26 cellular contexts compared by ENCODE assay signal in the genomic region with DNA sequence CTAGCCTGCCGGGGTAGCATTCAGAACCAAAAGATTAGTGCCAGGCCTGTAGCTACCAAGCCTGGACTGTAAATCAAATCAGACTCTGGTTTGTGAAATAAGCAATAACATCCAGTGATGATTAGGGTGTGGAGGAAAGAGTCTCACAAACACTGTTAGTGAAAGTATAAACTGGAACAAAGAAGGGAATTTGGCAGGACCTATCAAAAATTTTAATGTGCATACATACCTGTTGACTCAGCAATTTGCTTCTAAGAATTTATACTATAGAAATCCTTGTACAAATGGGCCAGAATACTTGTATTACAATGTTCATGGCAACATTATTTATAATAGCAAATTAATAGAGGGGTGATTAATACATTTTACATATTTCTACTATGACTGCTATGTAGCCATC.
"Had no signal": no experiment of that assay in that cellular context is flagged by ENCODE, and none has a peak within 500 bp of the region (broad histone marks: within the 10 kb centered on the region; RNA-seq: fewer than 3 reads in every experiment).

No MANE protein-coding gene starts in this region.

- DNase-seq: hypothalamus; immature natural killer cell; kidney; left ventricle myocardium inferior; midbrain; mucosa of descending colon; naive thymus-derived CD4-positive, alpha-beta T cell; ovary; stimulated activated CD4-positive, alpha-beta T cell treated with anti-CD3 and anti-CD28 coated beads, Interleukin-12 subunit alpha, Interleukin-12 subunit beta, amount 100 ng/mL, for 4 hours; stimulated activated CD4-positive, alpha-beta T cell treated with anti-CD3 and anti-CD28 coated beads, Interleukin-15, amount 100 ng/mL, for 24 hours; stimulated activated CD4-positive, alpha-beta T cell treated with anti-CD3 and anti-CD28 coated beads, Interleukin-2, amount 100 ng/mL, for 24 hours; stimulated activated CD4-positive, alpha-beta T cell treated with anti-CD3 and anti-CD28 coated beads, Interleukin-4, amount 100 ng/mL, for 1 hour; stimulated activated naive B cell treated with anti-CD40 and anti-IgM and Interleukin-4, amounts not matched to agents 10 μg/mL and 1 μg/mL and 100 μg/mL, for 72 hours; stimulated activated naive CD8-positive, alpha-beta T cell treated with anti-CD3 and anti-CD28 coated beads, Interleukin-15, Interleukin-2, amounts not matched to agents 100 U/mL and 50 U/mL, for 24 hours; stomach; testis; thyroid gland; transverse colon; upper lobe of left lung had no signal

- FAIRE-seq: islet of Langerhans, kidney had no signal

- H3K9me3 ChIP-seq: left ventricle myocardium inferior, mucosa of descending colon, ovary, right atrium auricular region, stomach, testis, thyroid gland, transverse colon, upper lobe of left lung, vagina had no signal

- ATAC-seq: mucosa of descending colon; naive thymus-derived CD4-positive, alpha-beta T cell; natural killer cell treated with Interleukin-12 subunit alpha and Interleukin-12 subunit beta and Interleukin-15 and Interleukin-18, amount 100 ng/mL, for 72 hours; sciatic nerve; stimulated activated naive B cell treated with anti-CD40 and anti-IgM and Interleukin-4, amounts not matched to agents 10 μg/mL and 1 μg/mL and 100 μg/mL, for 72 hours; stimulated activated naive CD8-positive, alpha-beta T cell treated with anti-CD3 and anti-CD28 coated beads, Interleukin-15, Interleukin-2, amounts not matched to agents 100 U/mL and 50 U/mL, for 24 hours had no signal

- H3K27ac ChIP-seq: left ventricle myocardium inferior, ovary, right atrium auricular region, skin epidermis, stomach, testis, thyroid gland, transverse colon, upper lobe of left lung, vagina had no signal

- H3K4me1 ChIP-seq: left ventricle myocardium inferior, right atrium auricular region, stomach, testis, thyroid gland, transverse colon, upper lobe of left lung, vagina had no signal

- H3K36me3 ChIP-seq: left ventricle myocardium inferior, ovary, right atrium auricular region, stomach, thyroid gland, transverse colon, upper lobe of left lung, vagina had no signal

- H3K4me3 ChIP-seq: left ventricle myocardium inferior, lung, mucosa of descending colon, ovary, right atrium auricular region, skin epidermis, stomach, testis, thyroid gland, transverse colon, upper lobe of left lung, vagina had no signal
